ENCODE assay signal across 2 cellular contexts in genomic region chr16:287981-288920, GRCh38.
A peak's percentile ranks its signal among the peaks of the same experiment; 100 is the strongest.
TF ChIP-seq lines count a peak whose summit lies in the region.

No MANE protein-coding gene starts in this region.

TF ChIP-seq in HEK293, 187 proteins besides CTCF, POLR2A, EP300 and RAD21:
- peak; percentile 66 for TF ChIP-seq GLIS2 (tag by site-specific recombination; IDR thresholded peaks at IDR 0.05)
- TF ChIP-seq ZNF510 (tag by site-specific recombination; IDR thresholded peaks at IDR 0.05; ENCODE audit: insufficient replicate concordance) = no peak
- TF ChIP-seq ZIC2 (tag by site-specific recombination; IDR thresholded peaks at IDR 0.05) = peak; percentile 45
- peak; percentile 48 for TF ChIP-seq ZBTB17 (tag by site-specific recombination; IDR thresholded peaks at IDR 0.05)
- TF ChIP-seq OVOL3 (tag by site-specific recombination; IDR thresholded peaks at IDR 0.05) = no peak
- TF ChIP-seq ZNF707 (tag by site-specific recombination; IDR thresholded peaks at IDR 0.05) = no peak
- no peak for TF ChIP-seq ZNF366 (tag by site-specific recombination; conservative IDR thresholded peaks at IDR 0.05)
- TF ChIP-seq ZNF544 (tag by site-specific recombination; IDR thresholded peaks at IDR 0.05) = no peak
- no peak for TF ChIP-seq KLF10 (tag by site-specific recombination; IDR thresholded peaks at IDR 0.05)

TF ChIP-seq in K562, 482 proteins besides CTCF, POLR2A, EP300 and RAD21:
- no peak for TF ChIP-seq PURB (CRISPR knock-in tag; IDR thresholded peaks at IDR 0.05; ENCODE audit: low read depth)
- no peak for TF ChIP-seq KLF1 (tag; IDR thresholded peaks at IDR 0.05)
- TF ChIP-seq ZFX (CRISPR knock-in tag; IDR thresholded peaks at IDR 0.05) = no peak
- no peak for TF ChIP-seq ZNF431 (CRISPR knock-in tag; IDR thresholded peaks at IDR 0.05)
- peak; percentile 56 for TF ChIP-seq POLR2G (IDR thresholded peaks at IDR 0.05; ENCODE audit: low read depth, low read length)
- no peak for TF ChIP-seq AFF1 (IDR thresholded peaks at IDR 0.05; ENCODE audit: low read depth in 1 of 2, partially characterized antibody in 2 of 2)
- no peak for TF ChIP-seq HMGN3 (IDR thresholded peaks at IDR 0.05; ENCODE audit: borderline replicate concordance, extremely low read depth, insufficient read length, low read depth, low read length)
- TF ChIP-seq ZNF512 (tag; IDR thresholded peaks at IDR 0.05) = no peak
- TF ChIP-seq BHLHE40 (IDR thresholded peaks at IDR 0.05; ENCODE audit: low read length) = no peak
- peak; percentile 57 for TF ChIP-seq RBM22 (IDR thresholded peaks at IDR 0.05; ENCODE audit: low read depth, low read length, poor library complexity, severe bottlenecking)
- no peak for TF ChIP-seq ELF2 (CRISPR knock-in tag; IDR thresholded peaks at IDR 0.05)
- TF ChIP-seq ATF2 (CRISPR knock-in tag; IDR thresholded peaks at IDR 0.05) = no peak
- TF ChIP-seq NELFE (IDR thresholded peaks at IDR 0.05; ENCODE audit: insufficient read depth, insufficient read length) = no peak
- no peak for TF ChIP-seq REST (CRISPR knock-in tag; IDR thresholded peaks at IDR 0.05; ENCODE audit: low read depth)
- no peak for TF ChIP-seq CGGBP1 (CRISPR knock-in tag; IDR thresholded peaks at IDR 0.05)
- no peak for TF ChIP-seq MLLT1 (IDR thresholded peaks at IDR 0.05)
